ENCODE assay signal across 14 cellular contexts in genomic region chr13:40692946-40693345, GRCh38. TPM values are rescaled to one million over a fixed set of nuclear protein-coding genes. Genes with fewer than 3 reads are reported as not detected.
A peak's percentile ranks its signal among the peaks of the same experiment; 100 is the strongest.
DNase-seq lines count a peak whose midpoint lies in the region; ATAC-seq and TF ChIP-seq lines count a peak whose summit lies in the region.
"Had no signal": no experiment of that assay in that cellular context is flagged by ENCODE, and none has a peak within 500 bp of the region (broad histone marks: within the 10 kb centered on the region; RNA-seq: fewer than 3 reads in every experiment).

No MANE protein-coding gene starts in this region.

- no peaks in the 10 kb centered on the region for H3K27me3 Mint-ChIP-seq in activated CD8-positive, alpha-beta T cell treated with anti-CD3 and anti-CD28 coated beads for 36 hours
- H3K27me3 Mint-ChIP-seq: central memory CD8-positive, alpha-beta T cell had no signal

- H3K4me3 Mint-ChIP-seq in activated CD8-positive, alpha-beta T cell treated with anti-CD3 and anti-CD28 coated beads for 36 hours = no peak overlapping the region
- H3K4me3 Mint-ChIP-seq: activated T-helper 1 cell treated with anti-CD3 and anti-CD28 coated beads, Interleukin-12 subunit alpha, Interleukin-12 subunit beta, Interleukin-2, Interleukin-4 antibody, amounts not matched to agents 30 ng/mL and 10 ng/mL and 1 ng/mL, durations not matched to agents 14 hours and 24 hours and 36 hours; central memory CD8-positive, alpha-beta T cell had no signal

- no peaks in the 10 kb centered on the region for H3K36me3 Mint-ChIP-seq in activated CD8-positive, alpha-beta T cell treated with anti-CD3 and anti-CD28 coated beads for 36 hours (ENCODE audit: low read depth)

- no peaks in the 10 kb centered on the region for H3K9me3 Mint-ChIP-seq in activated CD8-positive, alpha-beta T cell treated with anti-CD3 and anti-CD28 coated beads for 36 hours
- H3K9me3 Mint-ChIP-seq: activated T-helper 1 cell treated with anti-CD3 and anti-CD28 coated beads, Interleukin-12 subunit alpha, Interleukin-12 subunit beta, Interleukin-2, Interleukin-4 antibody, amounts not matched to agents 30 ng/mL and 10 ng/mL and 1 ng/mL, durations not matched to agents 14 hours and 24 hours and 36 hours; central memory CD8-positive, alpha-beta T cell had no signal

- DNase-seq in NCI-H226 (peak; percentile 11), glomerular visceral epithelial cell (ENCODE audit: extremely low spot score) (peak; percentile 23), T-helper 1 cell (no peak), dorsolateral prefrontal cortex (no peak)
- DNase-seq in activated CD8-positive, alpha-beta T cell treated with anti-CD3 and anti-CD28 coated beads for 36 hours = no peak
- DNase-seq: Calu3, NCI-H1092, posterior cingulate gyrus had no signal

- H3K4me1 Mint-ChIP-seq in activated CD8-positive, alpha-beta T cell treated with anti-CD3 and anti-CD28 coated beads for 36 hours (ENCODE audit: low read depth) = no peaks in the 10 kb centered on the region
- H3K4me1 Mint-ChIP-seq: central memory CD8-positive, alpha-beta T cell had no signal

- TF ChIP-seq CTCF in dorsolateral prefrontal cortex (IDR thresholded peaks at IDR 0.05 in 54 of 56, conservative IDR thresholded peaks at IDR 0.05 in 2 of 56; ENCODE audit: low read depth in 1 of 56, partially characterized antibody in 56 of 56) = no peak
- TF ChIP-seq CTCF in activated CD8-positive, alpha-beta T cell treated with anti-CD3 and anti-CD28 coated beads for 36 hours (IDR thresholded peaks at IDR 0.05) = no peak

- H3K27ac ChIP-seq in dorsolateral prefrontal cortex = no peak overlapping the region
- H3K27ac ChIP-seq: tibial nerve had no signal

- intact Hi-C loops in dorsolateral prefrontal cortex (cut with DNase I) = no loop called here
- intact Hi-C loops in activated CD8-positive, alpha-beta T cell treated with anti-CD3 and anti-CD28 coated beads for 36 hours (cut with micrococcal nuclease) = no loop called here

- CTCF ChIA-PET in activated CD8-positive, alpha-beta T cell treated with anti-CD3 and anti-CD28 coated beads for 36 hours (lab: Charles Lee) = no interaction called here

- H3K4me3 ChIP-seq in dorsolateral prefrontal cortex = no peak overlapping the region
- H3K4me3 ChIP-seq: tibial nerve had no signal

- no peaks in the 10 kb centered on the region for H3K27me3 ChIP-seq in dorsolateral prefrontal cortex
- H3K27me3 ChIP-seq: tibial nerve had no signal

- no peak overlapping the region for H3K27ac Mint-ChIP-seq in activated CD8-positive, alpha-beta T cell treated with anti-CD3 and anti-CD28 coated beads for 36 hours
- H3K27ac Mint-ChIP-seq: activated T-helper 1 cell treated with anti-CD3 and anti-CD28 coated beads, Interleukin-12 subunit alpha, Interleukin-12 subunit beta, Interleukin-2, Interleukin-4 antibody, amounts not matched to agents 30 ng/mL and 10 ng/mL and 1 ng/mL, durations not matched to agents 14 hours and 24 hours and 36 hours had no signal

- ATAC-seq in GM18909 (IDR thresholded peaks at IDR 0.05; ENCODE audit: poor library complexity, unreplicated experiment) = peak; percentile 68
- peak; percentile 61 for ATAC-seq in HG02852 (IDR thresholded peaks at IDR 0.05; ENCODE audit: unreplicated experiment)
- no peak for ATAC-seq in HG03025 (IDR thresholded peaks at IDR 0.05; ENCODE audit: low FRiP score, unreplicated experiment)
- ATAC-seq in activated CD8-positive, alpha-beta T cell treated with anti-CD3 and anti-CD28 coated beads for 36 hours = no peak

- POLR2A ChIA-PET in activated CD8-positive, alpha-beta T cell treated with anti-CD3 and anti-CD28 coated beads for 36 hours (lab: Charles Lee) = no interaction called here

RNA-seq across cellular contexts. Expression of gene FOXO1, which starts 26.5 kb away (rescaled TPM):
- total RNA-seq in dorsolateral prefrontal cortex = 10 to 100 TPM in 118 of 120 experiments, 1 to 10 TPM in 2; 9.8 to 31.6 (median 16.3) TPM
- 10 to 100 TPM; 30.6 to 30.8 TPM for total RNA-seq in activated CD8-positive, alpha-beta T cell treated with anti-CD3 and anti-CD28 coated beads for 36 hours

Comparison
In these comparisons a context has a peak if more than half of its experiments do, and no peak if none do; other contexts are left out.
1. ATAC-seq: peak in GM18909 (single experiment) and HG02852 (single experiment); none in HG03025 (single experiment) and activated CD8-positive, alpha-beta T cell treated with anti-CD3 and anti-CD28 coated beads for 36 hours (single experiment).
2. DNase-seq: peak in NCI-H226 (single experiment) and glomerular visceral epithelial cell (single experiment); none in T-helper 1 cell (0 of 5), dorsolateral prefrontal cortex (0 of 10) and activated CD8-positive, alpha-beta T cell treated with anti-CD3 and anti-CD28 coated beads for 36 hours (single experiment).